In genomic region chr1:156456625-156457465, GRCh38 we compare ENCODE assay signal across 1 cellular context.
TF ChIP-seq lines count a peak whose summit lies in the region.

No MANE protein-coding gene starts in this region.

TF ChIP-seq in HepG2, 621 proteins besides CTCF, POLR2A, EP300 and RAD21 (continued from another document and continues in another):
- TF ChIP-seq REST (IDR thresholded peaks at IDR 0.05; ENCODE audit: borderline replicate concordance in 1 of 2, low read depth in 1 of 2, low read length in 2 of 2), result no peak
- no peak for TF ChIP-seq PREB (CRISPR knock-in tag; IDR thresholded peaks at IDR 0.05)
- no peak for TF ChIP-seq HNF1A (IDR thresholded peaks at IDR 0.05; ENCODE audit: low read depth)
- peak; percentile 67; the same call in 1 of the 2 replicates for TF ChIP-seq HNF1A (CRISPR knock-in tag; IDR thresholded peaks at IDR 0.05; ENCODE audit: borderline replicate concordance)
- TF ChIP-seq GPBP1L1 (CRISPR knock-in tag; IDR thresholded peaks at IDR 0.05), result no peak
- no peak for TF ChIP-seq TRAFD1 (CRISPR knock-in tag; IDR thresholded peaks at IDR 0.05; ENCODE audit: borderline replicate concordance)
- peak; percentile 19; the same call in 1 of the 2 replicates for TF ChIP-seq ZNF430 (CRISPR knock-in tag; IDR thresholded peaks at IDR 0.05)
- no peak for TF ChIP-seq ZNF484 (CRISPR knock-in tag; IDR thresholded peaks at IDR 0.05; ENCODE audit: borderline replicate concordance, low read depth)
- TF ChIP-seq PRDM4 (CRISPR knock-in tag; IDR thresholded peaks at IDR 0.05; ENCODE audit: borderline replicate concordance), result no peak
- no peak; the same call in 1 of the 2 replicates for TF ChIP-seq ZKSCAN5 (CRISPR knock-in tag; IDR thresholded peaks at IDR 0.05)
- TF ChIP-seq TRIM24 (CRISPR knock-in tag; IDR thresholded peaks at IDR 0.05), result no peak
- peak; percentile 69 for TF ChIP-seq SP2 (CRISPR knock-in tag; IDR thresholded peaks at IDR 0.05)
- no peak for TF ChIP-seq ATF1 (CRISPR knock-in tag; IDR thresholded peaks at IDR 0.05)
- peak; percentile 44; the same call in 1 of the 2 replicates for TF ChIP-seq ZNF639 (CRISPR knock-in tag; conservative IDR thresholded peaks at IDR 0.05)
- TF ChIP-seq ZNF281 (CRISPR knock-in tag; IDR thresholded peaks at IDR 0.05; ENCODE audit: borderline replicate concordance), result no peak
- TF ChIP-seq FOXO4 (CRISPR knock-in tag; conservative IDR thresholded peaks at IDR 0.05), result 0 out of 2 replicates have a peak, but pooled peaks have one; percentile 60
- TF ChIP-seq ZNF891 (CRISPR knock-in tag; IDR thresholded peaks at IDR 0.05), result peak; percentile 42
- no peak for TF ChIP-seq MAFG (CRISPR knock-in tag; IDR thresholded peaks at IDR 0.05)
- 0 out of 2 replicates have a peak, but pooled peaks have one; percentile 44 for TF ChIP-seq ONECUT2 (CRISPR knock-in tag; IDR thresholded peaks at IDR 0.05)
- no peak for TF ChIP-seq STAG1 (CRISPR knock-in tag; IDR thresholded peaks at IDR 0.05)
- TF ChIP-seq ZBTB7B (CRISPR knock-in tag; IDR thresholded peaks at IDR 0.05), result peak; percentile 71
- TF ChIP-seq ZNF530 (CRISPR knock-in tag; IDR thresholded peaks at IDR 0.05; ENCODE audit: low read depth), result no peak
- peak; percentile 35; the same call in 1 of the 2 replicates for TF ChIP-seq RFXANK (CRISPR knock-in tag; IDR thresholded peaks at IDR 0.05)
- 0 out of 2 replicates have a peak, but pooled peaks have one; percentile 15 for TF ChIP-seq TSC22D2 (CRISPR knock-in tag; IDR thresholded peaks at IDR 0.05; ENCODE audit: borderline replicate concordance)
- TF ChIP-seq ZNF552 (CRISPR knock-in tag; IDR thresholded peaks at IDR 0.05; ENCODE audit: borderline replicate concordance), result no peak; the same call in none of the 2 replicates
- TF ChIP-seq PPARG (CRISPR knock-in tag; conservative IDR thresholded peaks at IDR 0.05), result no peak; the same call in 1 of the 2 replicates
- TF ChIP-seq HDAC2 (CRISPR knock-in tag; IDR thresholded peaks at IDR 0.05), result peak; percentile 21
- TF ChIP-seq ZNF605 (CRISPR knock-in tag; IDR thresholded peaks at IDR 0.05), result no peak; the same call in 1 of the 2 replicates
- no peak for TF ChIP-seq ZNF7 (CRISPR knock-in tag; IDR thresholded peaks at IDR 0.05)
- peak; percentile 16; the same call in 1 of the 2 replicates for TF ChIP-seq ZNF138 (CRISPR knock-in tag; IDR thresholded peaks at IDR 0.05; ENCODE audit: low read depth)
- no peak for TF ChIP-seq ZNF614 (CRISPR knock-in tag; IDR thresholded peaks at IDR 0.05; ENCODE audit: borderline replicate concordance)
- TF ChIP-seq ZNF343 (CRISPR knock-in tag; IDR thresholded peaks at IDR 0.05), result peak; percentile 75; the same call in 1 of the 2 replicates
- no peak for TF ChIP-seq HINFP (CRISPR knock-in tag; IDR thresholded peaks at IDR 0.05; ENCODE audit: low read depth)
- TF ChIP-seq ZNF644 (CRISPR knock-in tag; IDR thresholded peaks at IDR 0.05; ENCODE audit: low read depth), result no peak
